In the genomic region with DNA sequence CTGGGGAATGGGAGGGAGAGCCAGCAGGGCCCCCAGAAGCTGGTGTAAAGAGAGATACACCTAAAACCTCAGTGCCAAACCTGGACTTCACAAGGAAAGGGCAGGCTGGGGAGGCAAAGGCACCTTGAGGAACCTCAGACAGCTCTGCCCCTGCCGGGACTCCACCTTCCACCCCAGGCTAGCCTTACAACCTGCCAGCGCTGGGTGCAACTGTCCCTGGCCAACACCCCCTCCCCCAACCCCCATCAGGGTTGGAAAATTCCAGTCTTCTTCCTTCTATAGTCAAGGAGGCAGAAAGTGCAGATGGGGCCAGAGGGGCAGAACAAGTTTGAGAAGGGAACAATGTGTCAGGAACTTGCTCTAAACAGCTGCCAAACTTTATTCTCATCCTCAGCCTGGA, we compare ENCODE assay signal across 15 cellular contexts. TPM values are rescaled to one million over a fixed set of nuclear protein-coding genes. Genes with fewer than 3 reads are reported as not detected.
A peak's percentile ranks its signal among the peaks of the same experiment; 100 is the strongest.
DNase-seq lines count a peak whose midpoint lies in the region; ATAC-seq and TF ChIP-seq lines count a peak whose summit lies in the region.
"Had no signal": no experiment of that assay in that cellular context is flagged by ENCODE, and none has a peak within 500 bp of the region (broad histone marks: within the 10 kb centered on the region; RNA-seq: fewer than 3 reads in every experiment).

No MANE protein-coding gene starts in this region.

- peaks cover 37% of the 10 kb centered on the region for H3F3A ChIP-seq in neural progenitor cell (ENCODE audit: low read depth)

- peaks cover 0 to 57% (median 29%) of the 10 kb centered on the region in 9 donors for H3K27me3 ChIP-seq in heart left ventricle
- peaks cover 29% of the 10 kb centered on the region for H3K27me3 ChIP-seq in adipocyte (replicated peaks; ENCODE audit: control insufficient read depth, insufficient read depth, low read length)
- peaks cover 67% of the 10 kb centered on the region for H3K27me3 ChIP-seq in neural progenitor cell
- H3K27me3 ChIP-seq in suprapubic skin, result peaks cover 70% of the 10 kb centered on the region

- peaks cover 2 to 71% (median 46%) of the 10 kb centered on the region in 12 donors for H3K4me1 ChIP-seq in heart left ventricle
- peaks cover 33% of the 10 kb centered on the region for H3K4me1 ChIP-seq in adipocyte (ENCODE audit: control insufficient read depth, insufficient read depth, low read length)
- H3K4me1 ChIP-seq in neural progenitor cell, result peaks cover 7% of the 10 kb centered on the region
- peaks cover 57% of the 10 kb centered on the region for H3K4me1 ChIP-seq in suprapubic skin

- peaks cover 0 to 9% (median 0%) of the 10 kb centered on the region in 9 donors for H3K36me3 ChIP-seq in heart left ventricle
- peaks cover 8% of the 10 kb centered on the region for H3K36me3 ChIP-seq in adipocyte (ENCODE audit: control insufficient read depth, insufficient read depth, low read length, severe bottlenecking)
- no peaks in the 10 kb centered on the region for H3K36me3 ChIP-seq in neural progenitor cell
- H3K36me3 ChIP-seq in suprapubic skin, result no peaks in the 10 kb centered on the region

- H3K27ac ChIP-seq in heart left ventricle (peak overlapping the region in 7 of 12 donors; percentile 0 to 66 (median 50)), neural progenitor cell (no peak overlapping the region), suprapubic skin (peak overlapping the region; percentile 47)

- H3K4me3 Mint-ChIP-seq in neural progenitor cell, result peak overlapping the region; percentile 30

- no peak for TF ChIP-seq EP300 in suprapubic skin (IDR thresholded peaks at IDR 0.05)

- no peak for TF ChIP-seq CTCF in heart left ventricle (IDR thresholded peaks at IDR 0.05)
- no peak for TF ChIP-seq CTCF in neural progenitor cell (IDR thresholded peaks at IDR 0.05)
- no peak for TF ChIP-seq CTCF in suprapubic skin (IDR thresholded peaks at IDR 0.05)

- H3K4me2 ChIP-seq in neural progenitor cell, result no peak overlapping the region

- no peak overlapping the region for H3K27ac Mint-ChIP-seq in neural progenitor cell

- H3K9ac ChIP-seq in adipocyte (ENCODE audit: low read length), result peak overlapping the region; percentile 42
- no peak overlapping the region for H3K9ac ChIP-seq in neural progenitor cell

- peaks cover 11% of the 10 kb centered on the region for H4K20me1 ChIP-seq in neural progenitor cell (ENCODE audit: low read depth)

- H3K27me3 Mint-ChIP-seq in neural progenitor cell (ENCODE audit: insufficient read depth, low read depth), result peaks cover 24% of the 10 kb centered on the region

- H3K9me3 ChIP-seq in heart left ventricle, result no peaks in the 10 kb centered on the region
- H3K9me3 ChIP-seq in adipocyte (ENCODE audit: control insufficient read depth, low read length), result no peaks in the 10 kb centered on the region
- H3K9me3 ChIP-seq in neural progenitor cell (ENCODE audit: low read depth), result no peaks in the 10 kb centered on the region
- no peaks in the 10 kb centered on the region for H3K9me3 ChIP-seq in suprapubic skin

- H3K9me3 Mint-ChIP-seq in neural progenitor cell, result peaks cover 2% of the 10 kb centered on the region

- 45 to 83% (median 66%) methylated on average over 2 of the region's 2 CpGs for WGBS in heart left ventricle, 4 donors
- 34% methylated on average over 2 of the region's 2 CpGs for WGBS in suprapubic skin

- intact Hi-C loops in heart left ventricle (cut with DNase I), result loop anchor here in 2 of 10 donors (1.0 to 10.0 kb wide), 2 partner anchors 9 to 247 kb away; partner anchors contain the start of gene SLC16A11 (in 1 of the 2)
- intact Hi-C loops in left ventricle myocardium superior (cut with micrococcal nuclease), result no loop called here

- ATAC-seq in heart left ventricle, result no peak
- ATAC-seq in left ventricle myocardium superior, result no peak
- no peak for ATAC-seq in GM18519 (IDR thresholded peaks at IDR 0.05; ENCODE audit: low FRiP score, unreplicated experiment)

- no peak overlapping the region for H2AFZ ChIP-seq in neural progenitor cell (replicated peaks)

- no peak overlapping the region for H3K4me3 ChIP-seq in heart left ventricle
- no peak overlapping the region for H3K4me3 ChIP-seq in adipocyte (ENCODE audit: low read length)
- no peak overlapping the region for H3K4me3 ChIP-seq in neural progenitor cell
- no peak overlapping the region for H3K4me3 ChIP-seq in suprapubic skin

- peaks cover 22% of the 10 kb centered on the region for H3K4me1 Mint-ChIP-seq in neural progenitor cell

- no peak for TF ChIP-seq POLR2A in heart left ventricle (IDR thresholded peaks at IDR 0.05)
- no peak for TF ChIP-seq POLR2A in suprapubic skin (IDR thresholded peaks at IDR 0.05)

- no peaks in the 10 kb centered on the region for H3K36me3 Mint-ChIP-seq in neural progenitor cell

- no peaks in the 10 kb centered on the region for H3K79me2 ChIP-seq in neural progenitor cell (ENCODE audit: low read depth)

- DNase-seq in heart left ventricle (no peak), left ventricle myocardium superior (no peak), adipocyte (ENCODE audit: low read depth) (no peak), neural progenitor cell (ENCODE audit: low spot score) (no peak), suprapubic skin (ENCODE audit: low spot score in 2 of 2) (no peak), germinal center (ENCODE audit: low spot score) (no peak), Ammon's horn (ENCODE audit: low spot score) (no peak)
- DNase-seq: DND-41, NCI-H1048, NCI-H2081 treated with DMSO at 0.1 percent for 48 hours, NCI-H2227 treated with DMSO at 0.1 percent for 48 hours, NCI-H524, SHP77 had no signal

RNA-seq across cellular contexts. Expression of gene YBX2, which starts 2.2 kb away (rescaled TPM):
- 1 to 10 TPM in 1 of 9 donors, under 1 TPM in 8; 0.32 to 1.6 (median 0.56) TPM for total RNA-seq in heart left ventricle
- 1 to 10 TPM in 1 of 2 donors, under 1 TPM in 1; 0.43 to 2.0 TPM for polyA plus RNA-seq in heart left ventricle
- 0.77 TPM for total RNA-seq in left ventricle myocardium superior
- total RNA-seq in neural progenitor cell (ENCODE audit: low replicate concordance), result 2.7 and 9.1 TPM in 2 replicates
- 1 to 10 TPM; 1.9 to 9.7 (median 4.0) TPM for total RNA-seq in suprapubic skin

RNA-seq across cellular contexts. Expression of gene SLC2A4, which starts 10.7 kb away (rescaled TPM):
- total RNA-seq in heart left ventricle (100 to 1,000 TPM in 7 of 9 donors, 10 to 100 TPM in 2; 82.0 to 184 (median 172) TPM), left ventricle myocardium superior (170 TPM), neural progenitor cell (ENCODE audit: low replicate concordance) (1.7 and 7.3 TPM in 2 replicates), suprapubic skin (10 to 100 TPM in 2 of 4 donors, 1 to 10 TPM in 2; 2.4 to 19.4 (median 10.8) TPM)
- polyA plus RNA-seq in heart left ventricle, result 100 to 1,000 TPM in 1 of 2 donors, 10 to 100 TPM in 1; 48.5 to 107 TPM
- total RNA-seq: MCF 10A had no signal

RNA-seq across cellular contexts. Expression of gene EIF5A, which starts 15.2 kb away (rescaled TPM):
- 100 to 1,000 TPM; 120 to 500 (median 257) TPM for total RNA-seq in heart left ventricle
- polyA plus RNA-seq in heart left ventricle, result 100 to 1,000 TPM; 403 to 934 TPM
- 311 TPM for total RNA-seq in left ventricle myocardium superior
- total RNA-seq in neural progenitor cell (ENCODE audit: low replicate concordance), result 251 and 370 TPM in 2 replicates
- 100 to 1,000 TPM; 172 to 314 (median 239) TPM for total RNA-seq in suprapubic skin

RNA-seq across cellular contexts. Expression of gene GPS2, which starts 23.0 kb away (rescaled TPM):
- total RNA-seq in heart left ventricle (100 to 1,000 TPM in 1 of 9 donors, 10 to 100 TPM in 8; 51.0 to 118 (median 61.2) TPM), left ventricle myocardium superior (75.0 TPM), neural progenitor cell (ENCODE audit: low replicate concordance) (20.5 and 41.8 TPM in 2 replicates), suprapubic skin (100 to 1,000 TPM in 1 of 4 donors, 10 to 100 TPM in 3; 77.4 to 123 (median 87.0) TPM)
- polyA plus RNA-seq in heart left ventricle, result 10 to 100 TPM; 81.6 to 88.4 TPM

RNA-seq across cellular contexts. Expression of gene CLDN7, which starts 29.9 kb away (rescaled TPM):
- 1 to 10 TPM in 5 of 9 donors, under 1 TPM in 2, not detected in 2; 0.36 to 2.6 (median 2.0) TPM for total RNA-seq in heart left ventricle
- polyA plus RNA-seq in heart left ventricle, result 1 to 10 TPM; 1.1 to 1.3 TPM
- total RNA-seq in left ventricle myocardium superior, result 1.8 TPM
- 0.32 and 1.3 TPM in 2 replicates for total RNA-seq in neural progenitor cell (ENCODE audit: low replicate concordance)
- 10 to 100 TPM in 2 of 4 donors, 1 to 10 TPM in 2; 7.7 to 14.5 (median 11.0) TPM for total RNA-seq in suprapubic skin
